Comparison of ENCODE assay signal across 15 cellular contexts in genomic region chr5:61399679-61400078, GRCh38.
DNase-seq lines count a peak whose midpoint lies in the region; ATAC-seq, FAIRE-seq and TF ChIP-seq lines count a peak whose summit lies in the region.
"Had no signal": no experiment of that assay in that cellular context is flagged by ENCODE, and none has a peak within 500 bp of the region (broad histone marks: within the 10 kb centered on the region; RNA-seq: fewer than 3 reads in every experiment).

No MANE protein-coding gene starts in this region.

- CTCF ChIA-PET in HepG2 (lab: Yijun Ruan, JAX; ENCODE audit: low intra/inter-chr PET ratio, low total read pairs), result no interaction called here

- no peak overlapping the region for H3K4me3 Mint-ChIP-seq in neural crest cell
- no peak overlapping the region for H3K4me3 Mint-ChIP-seq in stimulated activated naive B cell treated with anti-CD40 and anti-IgM and Interleukin-4, amounts not matched to agents 10 μg/mL and 1 μg/mL and 100 μg/mL, for 72 hours
- H3K4me3 Mint-ChIP-seq: B cell, H9 had no signal

- H3K9ac ChIP-seq in HepG2 (ENCODE audit: insufficient read depth, low read depth, low read length), result no peak overlapping the region
- H3K9ac ChIP-seq: BLaER1 treated with 17β-estradiol and CSF1 and Interleukin-3, amounts not matched to agents 10 nM and 100 nM had no signal

- no peak overlapping the region for H3K27ac ChIP-seq in right lobe of liver
- no peak overlapping the region for H3K27ac ChIP-seq in HepG2 (ENCODE audit: extremely low read length, insufficient read depth, low read length)
- H3K27ac ChIP-seq: BLaER1 treated with 17β-estradiol and CSF1 and Interleukin-3, amounts not matched to agents 10 nM and 100 nM had no signal

- H3K27ac Mint-ChIP-seq in neural crest cell (ENCODE audit: unreplicated experiment), result peak overlapping the region; percentile 12
- peak overlapping the region; percentile 31 for H3K27ac Mint-ChIP-seq in stimulated activated naive B cell treated with anti-CD40 and anti-IgM and Interleukin-4, amounts not matched to agents 10 μg/mL and 1 μg/mL and 100 μg/mL, for 72 hours
- H3K27ac Mint-ChIP-seq: B cell, H9 had no signal

- DNase-seq in right lobe of liver, result peak in 1 of 3 donors; percentile 53
- no peak for DNase-seq in HepG2 (ENCODE audit: low spot score)
- DNase-seq in left lobe of liver (ENCODE audit: low spot score), result no peak
- DNase-seq in neural crest cell (ENCODE audit: low read depth, low spot score), result no peak
- DNase-seq in stimulated activated naive B cell treated with anti-CD40 and anti-IgM and Interleukin-4, amounts not matched to agents 10 μg/mL and 1 μg/mL and 100 μg/mL, for 72 hours, result no peak
- no peak for DNase-seq in KG1 (lab: John Stamatoyannopoulos, UW)
- no peak for DNase-seq in HT-29 (ENCODE audit: low spot score)
- DNase-seq: 8988T, DMS79 treated with DMSO at 0.1 percent for 48 hours, GF-D8, GOT3, H9 had no signal

- no peak for TF ChIP-seq CTCF in right lobe of liver (IDR thresholded peaks at IDR 0.05)
- TF ChIP-seq CTCF in HepG2 (CRISPR knock-in tag; IDR thresholded peaks at IDR 0.05), result no peak
- TF ChIP-seq CTCF in neural crest cell (conservative IDR thresholded peaks at IDR 0.05), result no peak

- intact Hi-C loops in right lobe of liver (cut with DNase I), result no loop called here
- intact Hi-C loops in HepG2 (cut with micrococcal nuclease; ENCODE audit: unreplicated experiment), result no loop called here

- in situ Hi-C loops in HepG2 (cut with HindIII; ENCODE audit: extremely low pct_ligation_motif_present, low pct_unique_long_range_greater_than_20kb), result no loop called here

- H3K36me3 ChIP-seq in right lobe of liver (no peaks in the 10 kb centered on the region), HepG2 (replicated peaks in 1 of 2; ENCODE audit: control insufficient read depth in 1 of 2, insufficient read depth in 2 of 2, low read length in 2 of 2) (no peaks in the 10 kb centered on the region)

- H3K4me2 ChIP-seq in HepG2 (ENCODE audit: low read depth, low read length), result no peak overlapping the region

- ATAC-seq in right lobe of liver (peak; percentile 36 to 77 (median 48)), HepG2 (no peak), left lobe of liver (peak; percentile 83), GM18867 (IDR thresholded peaks at IDR 0.05; ENCODE audit: unreplicated experiment) (no peak)
- ATAC-seq in stimulated activated naive B cell treated with anti-CD40 and anti-IgM and Interleukin-4, amounts not matched to agents 10 μg/mL and 1 μg/mL and 100 μg/mL, for 72 hours (replicated peaks), result no peak

- H3K9me3 ChIP-seq in right lobe of liver (no peaks in the 10 kb centered on the region), HepG2 (ENCODE audit: low read length) (no peaks in the 10 kb centered on the region)

- peaks cover 3% of the 10 kb centered on the region for H3K36me3 Mint-ChIP-seq in neural crest cell (ENCODE audit: low read depth)
- peaks cover 0 to 2% of the 10 kb centered on the region in 2 donors for H3K36me3 Mint-ChIP-seq in stimulated activated naive B cell treated with anti-CD40 and anti-IgM and Interleukin-4, amounts not matched to agents 10 μg/mL and 1 μg/mL and 100 μg/mL, for 72 hours

- TF ChIP-seq RAD21 in HepG2 (CRISPR knock-in tag; IDR thresholded peaks at IDR 0.05), result no peak

- no peak for FAIRE-seq in HepG2 (lab: Jason Lieb, UNC)

- H3K9me3 Mint-ChIP-seq in neural crest cell, result peaks cover 4% of the 10 kb centered on the region
- H3K9me3 Mint-ChIP-seq in stimulated activated naive B cell treated with anti-CD40 and anti-IgM and Interleukin-4, amounts not matched to agents 10 μg/mL and 1 μg/mL and 100 μg/mL, for 72 hours, result no peaks in the 10 kb centered on the region

- peaks cover 0 to 22% (median 0%) of the 10 kb centered on the region in 4 donors for H3K4me1 ChIP-seq in right lobe of liver
- H3K4me1 ChIP-seq in HepG2 (ENCODE audit: insufficient read depth, low read length), result no peaks in the 10 kb centered on the region

- H3K4me1 Mint-ChIP-seq in neural crest cell, result peaks cover 62% of the 10 kb centered on the region
- peaks cover 29 to 66% of the 10 kb centered on the region in 2 donors for H3K4me1 Mint-ChIP-seq in stimulated activated naive B cell treated with anti-CD40 and anti-IgM and Interleukin-4, amounts not matched to agents 10 μg/mL and 1 μg/mL and 100 μg/mL, for 72 hours

- TF ChIP-seq EP300 in HepG2 (IDR thresholded peaks at IDR 0.05; ENCODE audit: low read depth in 2 of 2, low read length in 2 of 2) (no peak), HepG2 (CRISPR knock-in tag; IDR thresholded peaks at IDR 0.05; ENCODE audit: borderline replicate concordance) (no peak)

- WGBS in right lobe of liver (ENCODE audit: insufficient coverage, low coverage, low lambda C conversion rate, missing lambda C conversion rate), result 51% methylated on average over 3 of the region's 5 CpGs
- WGBS in HepG2 (ENCODE audit: low lambda C conversion rate), result 62% methylated on average over 5 of the region's 5 CpGs

- H3K79me2 ChIP-seq in HepG2 (ENCODE audit: insufficient read depth, low read length), result no peaks in the 10 kb centered on the region

- H3K27me3 Mint-ChIP-seq in neural crest cell (ENCODE audit: low read depth), result no peaks in the 10 kb centered on the region
- H3K27me3 Mint-ChIP-seq in stimulated activated naive B cell treated with anti-CD40 and anti-IgM and Interleukin-4, amounts not matched to agents 10 μg/mL and 1 μg/mL and 100 μg/mL, for 72 hours, result no peaks in the 10 kb centered on the region
- H3K27me3 Mint-ChIP-seq: B cell had no signal

- POLR2A ChIA-PET in HepG2 (lab: Yijun Ruan, JAX), result no interaction called here

- no peak overlapping the region for H3K4me3 ChIP-seq in right lobe of liver
- H3K4me3 ChIP-seq in HepG2 (replicated peaks in 1 of 3; ENCODE audit: insufficient read depth in 1 of 3, low read depth in 2 of 3, low read length in 3 of 3), result no peak overlapping the region
- H3K4me3 ChIP-seq: BLaER1 treated with 17β-estradiol and CSF1 and Interleukin-3, amounts not matched to agents 10 nM and 100 nM had no signal

- H3K27me3 ChIP-seq in right lobe of liver (no peaks in the 10 kb centered on the region), HepG2 (ENCODE audit: control insufficient read depth in 1 of 2, insufficient read depth in 2 of 2, low read length in 2 of 2) (no peaks in the 10 kb centered on the region)
- H3K27me3 ChIP-seq: BLaER1 treated with 17β-estradiol and CSF1 and Interleukin-3, amounts not matched to agents 10 nM and 100 nM had no signal

- H4K20me1 ChIP-seq in HepG2 (ENCODE audit: insufficient read depth, low read length), result no peaks in the 10 kb centered on the region

- TF ChIP-seq POLR2A in right lobe of liver (IDR thresholded peaks at IDR 0.05), result no peak
- no peak for TF ChIP-seq POLR2A in HepG2 (IDR thresholded peaks at IDR 0.05; ENCODE audit: insufficient read depth in 1 of 2, low read depth in 2 of 2, low read length in 2 of 2)

- no TSS peak for BruUV-seq in HepG2 (replicated peaks; lab: Mats Ljungman, UMichigan)

- no peak overlapping the region for H2AFZ ChIP-seq in HepG2 (ENCODE audit: low read length)

TF ChIP-seq in HepG2, 621 proteins besides CTCF, POLR2A, EP300 and RAD21:
- TF ChIP-seq KDM2A (CRISPR knock-in tag; IDR thresholded peaks at IDR 0.05; ENCODE audit: borderline replicate concordance, low read depth) (no peak), ZNF720 (CRISPR knock-in tag; IDR thresholded peaks at IDR 0.05) (no peak), TEAD3 (CRISPR knock-in tag; optimal IDR thresholded peaks at IDR 0.05; ENCODE audit: borderline replicate concordance) (no peak), ZNF143 (CRISPR knock-in tag; IDR thresholded peaks at IDR 0.05) (no peak), ZBTB46 (CRISPR knock-in tag; IDR thresholded peaks at IDR 0.05; ENCODE audit: borderline replicate concordance) (no peak), ZNF468 (CRISPR knock-in tag; IDR thresholded peaks at IDR 0.05) (no peak), ZNF276 (CRISPR knock-in tag; IDR thresholded peaks at IDR 0.05; ENCODE audit: low read depth) (no peak), ZNF446 (CRISPR knock-in tag; IDR thresholded peaks at IDR 0.05) (no peak), FOXA1 (IDR thresholded peaks at IDR 0.05) (no peak), FOXA1 (CRISPR knock-in tag; IDR thresholded peaks at IDR 0.05) (no peak), ZMYM3 (CRISPR knock-in tag; IDR thresholded peaks at IDR 0.05) (no peak), RFX5 (IDR thresholded peaks at IDR 0.05; ENCODE audit: low read depth, low read length) (no peak), CCAR2 (optimal IDR thresholded peaks at IDR 0.05; ENCODE audit: low read depth, low read length) (no peak)
TF ChIP-seq in HepG2: peak in this region for 0.

Comparison
In these comparisons a context has a peak if more than half of its experiments do, and no peak if none do; other contexts are left out.
1. ATAC-seq: peak in right lobe of liver (4 of 4) and left lobe of liver (single experiment); none in HepG2 (single experiment), stimulated activated naive B cell treated with anti-CD40 and anti-IgM and Interleukin-4, amounts not matched to agents 10 μg/mL and 1 μg/mL and 100 μg/mL, for 72 hours (0 of 2) and GM18867 (single experiment).